In genomic region chr10:49679480-49679893, GRCh38 we compare ENCODE assay signal across 1 cellular context.
TF ChIP-seq lines count a peak whose summit lies in the region.

A gene with protein sequence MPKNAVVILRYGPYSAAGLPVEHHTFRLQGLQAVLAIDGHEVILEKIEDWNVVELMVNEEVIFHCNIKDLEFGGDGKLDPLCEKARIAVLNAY (plus strand): TSS chr10:49679651. CDS start chr10:49679698, 47 bp downstream.

TF ChIP-seq in WTC11, 78 proteins besides CTCF, POLR2A, EP300 and RAD21 (continued from another document):
- TF ChIP-seq AR (CRISPR knock-in tag; IDR thresholded peaks at IDR 0.05) (no peak), ZNF219 (CRISPR knock-in tag; IDR thresholded peaks at IDR 0.05; ENCODE audit: borderline replicate concordance) (no peak), NFE2L1 (CRISPR knock-in tag; IDR thresholded peaks at IDR 0.05) (peak; percentile 24; the same call in 1 of the 2 replicates), PRRX2 (CRISPR knock-in tag; IDR thresholded peaks at IDR 0.05) (no peak), NFYB (CRISPR knock-in tag; conservative IDR thresholded peaks at IDR 0.05; ENCODE audit: low read depth) (no peak), MLX (CRISPR knock-in tag; IDR thresholded peaks at IDR 0.05) (0 out of 2 replicates have a peak, but pooled peaks have one; percentile 41), NR1H2 (CRISPR knock-in tag; IDR thresholded peaks at IDR 0.05) (no peak), ATF6 (CRISPR knock-in tag; IDR thresholded peaks at IDR 0.05) (no peak), CREM (CRISPR knock-in tag; IDR thresholded peaks at IDR 0.05) (no peak; the same call in 1 of the 2 replicates), ZMAT4 (CRISPR knock-in tag; IDR thresholded peaks at IDR 0.05) (no peak), ZNF425 (CRISPR knock-in tag; conservative IDR thresholded peaks at IDR 0.05) (no peak), CREB1 (CRISPR knock-in tag; IDR thresholded peaks at IDR 0.05) (no peak), NR2C2 (CRISPR knock-in tag; IDR thresholded peaks at IDR 0.05) (no peak), ZNF532 (CRISPR knock-in tag; IDR thresholded peaks at IDR 0.05; ENCODE audit: borderline replicate concordance) (no peak), MAX (CRISPR knock-in tag; IDR thresholded peaks at IDR 0.05) (peak; percentile 95), FOXJ3 (CRISPR knock-in tag; IDR thresholded peaks at IDR 0.05; ENCODE audit: borderline replicate concordance) (no peak), TP53 (CRISPR knock-in tag; IDR thresholded peaks at IDR 0.05) (no peak), GRHL2 (CRISPR knock-in tag; IDR thresholded peaks at IDR 0.05; ENCODE audit: insufficient replicate concordance, severe bottlenecking) (no peak), ZNF416 (CRISPR knock-in tag; IDR thresholded peaks at IDR 0.05) (no peak), USF1 (CRISPR knock-in tag; IDR thresholded peaks at IDR 0.05) (peak; percentile 96), GTF2I (CRISPR knock-in tag; conservative IDR thresholded peaks at IDR 0.05) (no peak), MXD4 (CRISPR knock-in tag; IDR thresholded peaks at IDR 0.05; ENCODE audit: borderline replicate concordance) (no peak), ZNF281 (CRISPR knock-in tag; IDR thresholded peaks at IDR 0.05) (no peak)
- TF ChIP-seq, protein P1, sequence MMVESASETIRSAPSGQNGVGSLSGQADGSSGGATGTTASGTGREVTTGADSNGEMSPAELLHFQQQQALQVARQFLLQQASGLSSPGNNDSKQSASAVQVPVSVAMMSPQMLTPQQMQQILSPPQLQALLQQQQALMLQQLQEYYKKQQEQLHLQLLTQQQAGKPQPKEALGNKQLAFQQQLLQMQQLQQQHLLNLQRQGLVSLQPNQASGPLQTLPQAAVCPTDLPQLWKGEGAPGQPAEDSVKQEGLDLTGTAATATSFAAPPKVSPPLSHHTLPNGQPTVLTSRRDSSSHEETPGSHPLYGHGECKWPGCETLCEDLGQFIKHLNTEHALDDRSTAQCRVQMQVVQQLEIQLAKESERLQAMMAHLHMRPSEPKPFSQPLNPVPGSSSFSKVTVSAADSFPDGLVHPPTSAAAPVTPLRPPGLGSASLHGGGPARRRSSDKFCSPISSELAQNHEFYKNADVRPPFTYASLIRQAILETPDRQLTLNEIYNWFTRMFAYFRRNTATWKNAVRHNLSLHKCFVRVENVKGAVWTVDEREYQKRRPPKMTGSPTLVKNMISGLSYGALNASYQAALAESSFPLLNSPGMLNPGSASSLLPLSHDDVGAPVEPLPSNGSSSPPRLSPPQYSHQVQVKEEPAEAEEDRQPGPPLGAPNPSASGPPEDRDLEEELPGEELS (CRISPR knock-in tag; IDR thresholded peaks at IDR 0.05) = peak; percentile 94
- TF ChIP-seq, protein P2, sequence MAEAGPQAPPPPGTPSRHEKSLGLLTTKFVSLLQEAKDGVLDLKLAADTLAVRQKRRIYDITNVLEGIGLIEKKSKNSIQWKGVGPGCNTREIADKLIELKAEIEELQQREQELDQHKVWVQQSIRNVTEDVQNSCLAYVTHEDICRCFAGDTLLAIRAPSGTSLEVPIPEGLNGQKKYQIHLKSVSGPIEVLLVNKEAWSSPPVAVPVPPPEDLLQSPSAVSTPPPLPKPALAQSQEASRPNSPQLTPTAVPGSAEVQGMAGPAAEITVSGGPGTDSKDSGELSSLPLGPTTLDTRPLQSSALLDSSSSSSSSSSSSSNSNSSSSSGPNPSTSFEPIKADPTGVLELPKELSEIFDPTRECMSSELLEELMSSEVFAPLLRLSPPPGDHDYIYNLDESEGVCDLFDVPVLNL (CRISPR knock-in tag; IDR thresholded peaks at IDR 0.05; ENCODE audit: borderline replicate concordance, low read depth) = no peak
